In the genomic region with DNA sequence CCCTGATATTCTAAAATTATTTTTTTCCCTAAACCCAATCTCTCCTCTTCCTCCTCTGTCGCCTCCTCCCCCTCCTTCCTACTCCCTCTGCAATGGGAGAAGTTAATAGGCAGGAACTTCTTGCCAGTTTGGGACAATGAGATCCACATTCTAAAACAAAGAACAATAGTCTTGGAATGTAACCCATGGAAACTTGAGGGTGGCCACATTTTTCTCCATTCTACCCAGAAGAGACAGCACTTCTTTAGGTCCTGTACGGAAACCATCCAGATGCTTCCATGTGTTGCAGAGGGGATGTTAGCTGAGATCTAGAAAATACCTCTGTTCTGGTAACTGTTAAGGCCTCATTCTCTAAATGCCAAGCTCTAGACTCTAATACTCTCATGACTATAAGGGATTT, we compare ENCODE assay signal across 13 cellular contexts. TPM values are rescaled to one million over a fixed set of nuclear protein-coding genes. Genes with fewer than 3 reads are reported as not detected.
DNase-seq lines count a peak whose midpoint lies in the region; ATAC-seq, FAIRE-seq and TF ChIP-seq lines count a peak whose summit lies in the region.
"Had no signal": no experiment of that assay in that cellular context is flagged by ENCODE, and none has a peak within 500 bp of the region (broad histone marks: within the 10 kb centered on the region; RNA-seq: fewer than 3 reads in every experiment).

No MANE protein-coding gene starts in this region.

- H3K4me3 ChIP-seq in transverse colon, result no peak overlapping the region

- no peaks in the 10 kb centered on the region for H3K27me3 ChIP-seq in transverse colon

- H3K4me3 Mint-ChIP-seq in activated T-cell treated with anti-CD3 and anti-CD28 coated beads, Interleukin-2, amount 50 U/mL, for 24 hours, result no peak overlapping the region
- peak overlapping the region; percentile 83 for H3K4me3 Mint-ChIP-seq in endothelial cell (ENCODE audit: unreplicated experiment)
- H3K4me3 Mint-ChIP-seq: stimulated activated naive B cell treated with anti-CD40 and anti-IgM and Interleukin-4, amounts not matched to agents 10 μg/mL and 1 μg/mL and 100 μg/mL, for 72 hours had no signal

- no peaks in the 10 kb centered on the region for H3K9me3 ChIP-seq in transverse colon

- in situ Hi-C loops in transverse colon (cut with MboI; ENCODE audit: low pct_ligation_motif_present in 1 of 4, low pct_unique_long_range_greater_than_20kb in 1 of 4, low sequenced_read_pairs in 3 of 4), result no loop called here

- 50 to 56% methylated on average over 1 to 2 of the region's 2 CpGs for WGBS in transverse colon (ENCODE audit: low coverage in 1 of 2), 2 donors

- no peak for ATAC-seq in HG03342 (IDR thresholded peaks at IDR 0.05; ENCODE audit: unreplicated experiment)
- ATAC-seq: stimulated activated naive B cell treated with anti-CD40 and anti-IgM and Interleukin-4, amounts not matched to agents 10 μg/mL and 1 μg/mL and 100 μg/mL, for 72 hours had no signal

- no peak for DNase-seq in activated T-cell treated with anti-CD3 and anti-CD28 coated beads, Interleukin-2, amount 50 U/mL, for 24 hours
- DNase-seq in activated T-cell treated with anti-CD3 and anti-CD28 coated beads for 4 hours (no peak), endothelial cell (ENCODE audit: low spot score) (peak; percentile 17), myocyte (ENCODE audit: low read depth) (peak; percentile 29), transverse colon (no peak), RCC 7860 (ENCODE audit: low spot score) (no peak), DMS114 treated with DMSO at 0.1 percent for 48 hours (lab: John Stamatoyannopoulos, UW; ENCODE audit: unreplicated experiment) (no peak)
- DNase-seq: activated CD4-positive, alpha-beta T cell treated with anti-CD3 and anti-CD28 coated beads, Interleukin-2, amount 50 U/mL, for 1 hour; activated naive CD4-positive, alpha-beta T cell treated with Interleukin-2 at 50 U/mL for 16 hours; NCI-H2227 treated with DMSO at 0.1 percent for 48 hours; stimulated activated naive B cell treated with anti-CD40 and anti-IgM and Interleukin-4, amounts not matched to agents 10 μg/mL and 1 μg/mL and 100 μg/mL, for 72 hours had no signal

- peaks cover 9 to 77% (median 45%) of the 10 kb centered on the region in 4 donors for H3K4me1 ChIP-seq in transverse colon

- H3K27ac Mint-ChIP-seq in activated T-cell treated with anti-CD3 and anti-CD28 coated beads, Interleukin-2, amount 50 U/mL, for 24 hours, result peak overlapping the region; percentile 44
- peak overlapping the region; percentile 97 for H3K27ac Mint-ChIP-seq in endothelial cell (ENCODE audit: unreplicated experiment)
- H3K27ac Mint-ChIP-seq: stimulated activated naive B cell treated with anti-CD40 and anti-IgM and Interleukin-4, amounts not matched to agents 10 μg/mL and 1 μg/mL and 100 μg/mL, for 72 hours had no signal

- no peak for FAIRE-seq in RCC 7860 (lab: Jason Lieb, UNC)

- no peaks in the 10 kb centered on the region for H3K9me3 Mint-ChIP-seq in activated T-cell treated with anti-CD3 and anti-CD28 coated beads, Interleukin-2, amount 50 U/mL, for 24 hours
- H3K9me3 Mint-ChIP-seq in endothelial cell (ENCODE audit: unreplicated experiment), result no peaks in the 10 kb centered on the region
- H3K9me3 Mint-ChIP-seq: stimulated activated naive B cell treated with anti-CD40 and anti-IgM and Interleukin-4, amounts not matched to agents 10 μg/mL and 1 μg/mL and 100 μg/mL, for 72 hours had no signal

- peaks cover 2% of the 10 kb centered on the region for H3K4me1 Mint-ChIP-seq in activated T-cell treated with anti-CD3 and anti-CD28 coated beads, Interleukin-2, amount 50 U/mL, for 24 hours (ENCODE audit: low read depth)
- H3K4me1 Mint-ChIP-seq in endothelial cell (ENCODE audit: unreplicated experiment), result peaks cover 79% of the 10 kb centered on the region

- H3K27me3 Mint-ChIP-seq in activated T-cell treated with anti-CD3 and anti-CD28 coated beads, Interleukin-2, amount 50 U/mL, for 24 hours, result peaks cover 2% of the 10 kb centered on the region
- H3K27me3 Mint-ChIP-seq in endothelial cell (ENCODE audit: unreplicated experiment), result peaks cover 8% of the 10 kb centered on the region

- TF ChIP-seq POLR2A in transverse colon (IDR thresholded peaks at IDR 0.05), result no peak

- H3K36me3 Mint-ChIP-seq in activated T-cell treated with anti-CD3 and anti-CD28 coated beads, Interleukin-2, amount 50 U/mL, for 24 hours (ENCODE audit: low read depth), result no peaks in the 10 kb centered on the region
- peaks cover 28% of the 10 kb centered on the region for H3K36me3 Mint-ChIP-seq in endothelial cell (ENCODE audit: low read depth, unreplicated experiment)
- H3K36me3 Mint-ChIP-seq: stimulated activated naive B cell treated with anti-CD40 and anti-IgM and Interleukin-4, amounts not matched to agents 10 μg/mL and 1 μg/mL and 100 μg/mL, for 72 hours had no signal

- intact Hi-C loops in transverse colon (cut with DNase I; ENCODE audit: low total_unique reads), result no loop called here

- TF ChIP-seq CTCF in endothelial cell (IDR thresholded peaks at IDR 0.05; ENCODE audit: unreplicated experiment), result no peak
- TF ChIP-seq CTCF in transverse colon (IDR thresholded peaks at IDR 0.05), result no peak

- no peaks in the 10 kb centered on the region for H3K36me3 ChIP-seq in transverse colon

- TF ChIP-seq EP300 in transverse colon (IDR thresholded peaks at IDR 0.05; ENCODE audit: low read depth), result no peak

- H3K27ac ChIP-seq in transverse colon, result peak overlapping the region; percentile 65 to 88 (median 72)
- H3K27ac ChIP-seq: 22Rv1 had no signal

RNA-seq across cellular contexts. Expression of gene SPARC, which starts 10.0 kb away (rescaled TPM):
- total RNA-seq in endothelial cell (ENCODE audit: unreplicated experiment) (1,214 TPM), myocyte (4,412 and 4,598 TPM in 2 replicates), transverse colon (100 to 1,000 TPM in 1 of 4 donors, 10 to 100 TPM in 3; 47.9 to 267 (median 85.1) TPM)
- 20,698 TPM for polyA plus RNA-seq in myocyte (2012)

Comparison
In these comparisons a context has a peak if more than half of its experiments do, and no peak if none do; other contexts are left out.
1. DNase-seq: peak in endothelial cell (single experiment) and myocyte (single experiment); none in activated T-cell treated with anti-CD3 and anti-CD28 coated beads, Interleukin-2, amount 50 U/mL, for 24 hours (single experiment), activated T-cell treated with anti-CD3 and anti-CD28 coated beads for 4 hours (single experiment), transverse colon (single experiment), RCC 7860 (single experiment) and DMS114 treated with DMSO at 0.1 percent for 48 hours (single experiment).